In the genomic region with DNA sequence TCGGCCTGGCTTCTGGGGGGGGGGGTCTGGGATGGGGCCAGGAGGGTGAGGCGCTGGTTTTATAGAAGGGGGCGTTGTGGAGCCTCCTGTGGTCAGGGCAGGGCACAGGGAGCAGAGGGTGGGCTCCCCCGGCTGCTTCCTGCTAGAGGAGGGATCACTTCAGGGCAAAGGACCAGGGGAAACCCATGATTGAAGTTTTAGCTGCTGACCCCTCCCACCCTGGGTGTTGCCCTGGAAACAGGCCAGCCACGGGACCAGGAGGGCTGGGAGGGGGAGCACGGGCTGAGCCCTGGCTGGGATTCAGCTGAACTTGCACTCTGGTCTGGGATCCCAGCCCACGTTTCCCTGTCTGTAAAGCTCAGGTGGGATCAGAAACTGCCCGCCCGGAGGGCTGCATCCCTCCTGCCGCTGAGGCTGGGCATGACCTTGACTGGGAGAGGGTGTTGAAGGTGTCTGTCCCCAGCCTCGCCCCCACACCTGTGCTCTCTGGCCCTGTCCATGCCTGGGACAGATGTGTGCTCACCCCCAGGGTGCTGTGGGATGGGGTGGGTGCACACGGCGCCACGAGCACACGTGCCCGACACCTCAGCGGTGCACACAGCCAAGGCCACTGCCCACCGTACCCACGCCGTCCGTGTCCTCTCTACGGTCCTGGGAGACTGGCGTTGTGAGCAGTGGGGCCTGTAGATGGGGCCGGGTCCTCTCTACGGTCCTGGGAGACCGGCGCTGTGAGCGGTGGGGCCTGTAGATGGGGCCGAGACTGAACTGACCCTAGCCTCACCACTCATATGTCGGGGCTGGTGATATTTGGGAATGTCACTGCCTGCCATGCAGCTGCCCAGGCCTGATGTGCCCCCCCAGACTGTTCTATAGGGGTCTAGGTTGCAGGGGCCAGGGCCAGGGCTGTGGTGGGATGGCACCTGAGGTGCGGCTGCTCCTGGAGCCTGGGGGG, we compare ENCODE assay signal across 9 cellular contexts. TPM values are rescaled to one million over a fixed set of nuclear protein-coding genes. Genes with fewer than 3 reads are reported as not detected.
A peak's percentile ranks its signal among the peaks of the same experiment; 100 is the strongest.
DNase-seq lines count a peak whose midpoint lies in the region; ATAC-seq, FAIRE-seq and TF ChIP-seq lines count a peak whose summit lies in the region.
"Had no signal": no experiment of that assay in that cellular context is flagged by ENCODE, and none has a peak within 500 bp of the region (broad histone marks: within the 10 kb centered on the region; RNA-seq: fewer than 3 reads in every experiment).

No MANE protein-coding gene starts in this region.

- TF ChIP-seq CTCF in Calu3 (IDR thresholded peaks at IDR 0.05; ENCODE audit: unreplicated experiment), result no peak
- TF ChIP-seq CTCF in NB4 (IDR thresholded peaks at IDR 0.05; ENCODE audit: low read depth, low read length), result no peak
- no peak for TF ChIP-seq CTCF in bronchial epithelial cell (IDR thresholded peaks at IDR 0.05; ENCODE audit: insufficient read depth, low read length, severe bottlenecking)

- intact Hi-C loops in Calu3 (cut with micrococcal nuclease; ENCODE audit: unreplicated experiment), result no loop called here

- no peak overlapping the region for H3K4me3 ChIP-seq in NB4 (ENCODE audit: low read depth, low read length)
- peak overlapping the region; percentile 4 for H3K4me3 ChIP-seq in bronchial epithelial cell (ENCODE audit: low read depth, low read length)

- peaks cover 21% of the 10 kb centered on the region for H3K4me1 Mint-ChIP-seq in Calu3 (ENCODE audit: low read depth, unreplicated experiment)

- no peaks in the 10 kb centered on the region for H3K27me3 ChIP-seq in bronchial epithelial cell (ENCODE audit: control insufficient read depth, insufficient read depth, low read length)

- H3K27me3 Mint-ChIP-seq in Calu3 (ENCODE audit: unreplicated experiment), result no peaks in the 10 kb centered on the region

- ATAC-seq in stimulated activated naive CD8-positive, alpha-beta T cell treated with anti-CD3 and anti-CD28 coated beads, Interleukin-15, Interleukin-2, amounts not matched to agents 100 U/mL and 50 U/mL, for 24 hours, result no peak
- ATAC-seq in GM18505 (IDR thresholded peaks at IDR 0.05; ENCODE audit: unreplicated experiment), result no peak

- H3K36me3 ChIP-seq in bronchial epithelial cell (ENCODE audit: control insufficient read depth, insufficient read depth, low read length), result peaks cover 11% of the 10 kb centered on the region

- H3K4me3 Mint-ChIP-seq in Calu3 (ENCODE audit: low read depth, unreplicated experiment), result peak overlapping the region; percentile 77

- CTCF ChIA-PET in Calu3 (lab: Charles Lee), result interaction anchor here (0.5 to 3.0 kb wide), 3 partner anchors 11 to 98 kb away, joined by 3 to 8 read pairs (median 6); a partner anchor contains a TSS

- DNase-seq in Calu3 (peak; percentile 62), NB4 (ENCODE audit: low read depth) (peak; percentile 65), bronchial epithelial cell (ENCODE audit: low read depth) (no peak), iris pigment epithelial cell (ENCODE audit: low read depth) (peak; percentile 82), T-helper 2 cell (no peak), NCI-H146 treated with DMSO at 0.1 percent for 48 hours (lab: John Stamatoyannopoulos, UW; ENCODE audit: unreplicated experiment) (no peak)
- peak; percentile 57 for DNase-seq in stimulated activated naive CD8-positive, alpha-beta T cell treated with anti-CD3 and anti-CD28 coated beads, Interleukin-15, Interleukin-2, amounts not matched to agents 100 U/mL and 50 U/mL, for 24 hours

- BruUV-seq in Calu3 (replicated peaks; lab: Mats Ljungman, UMichigan), result no TSS peak

- H3K9me3 Mint-ChIP-seq in Calu3 (ENCODE audit: low read depth, unreplicated experiment), result no peaks in the 10 kb centered on the region
- H3K9me3 Mint-ChIP-seq: IgD-negative memory B cell had no signal

- TF ChIP-seq POLR2A in NB4 (IDR thresholded peaks at IDR 0.05; ENCODE audit: extremely low read depth, insufficient read length) (no peak), GM18505 (IDR thresholded peaks at IDR 0.05; ENCODE audit: borderline replicate concordance, extremely low read depth, insufficient read depth, insufficient read length) (no peak)

- FAIRE-seq in bronchial epithelial cell (lab: Jason Lieb, UNC), result peak; percentile 72

- H3K36me3 Mint-ChIP-seq in Calu3 (ENCODE audit: insufficient read depth, unreplicated experiment), result peaks cover 50% of the 10 kb centered on the region
- H3K36me3 Mint-ChIP-seq: IgD-negative memory B cell had no signal

- no peak overlapping the region for H3K27ac Mint-ChIP-seq in Calu3 (ENCODE audit: unreplicated experiment)

RNA-seq across cellular contexts. Expression of a gene that starts 2.3 kb away (rescaled TPM):
- total RNA-seq in Calu3 (2022) (28.9 and 36.3 TPM in 2 replicates), bronchial epithelial cell (50.8 and 71.6 TPM in 2 replicates)

RNA-seq across cellular contexts. Expression of a gene that starts 2.6 kb away (rescaled TPM):
- total RNA-seq in Calu3 (2022), result 107 and 115 TPM in 2 replicates
- total RNA-seq in bronchial epithelial cell, result 8.7 and 51.6 TPM in 2 replicates

RNA-seq across cellular contexts. Expression of a gene that starts 12.2 kb away (rescaled TPM):
- total RNA-seq in Calu3 (2022) (472 and 482 TPM in 2 replicates), bronchial epithelial cell (321 and 324 TPM in 2 replicates)

RNA-seq across cellular contexts. Expression of a gene that starts 17.2 kb away (rescaled TPM):
- total RNA-seq in Calu3 (2022), result 33.4 and 35.3 TPM in 2 replicates
- total RNA-seq in bronchial epithelial cell, result 0.51 and 0.53 TPM in 2 replicates

RNA-seq across cellular contexts. Expression of a gene that starts 26.3 kb away (rescaled TPM):
- total RNA-seq in Calu3 (2022) (134 and 151 TPM in 2 replicates), bronchial epithelial cell (9.0 and 15.6 TPM in 2 replicates)

Comparison
In these comparisons a context has a peak if more than half of its experiments do, and no peak if none do; other contexts are left out.
1. DNase-seq: peak in Calu3 (single experiment), NB4 (single experiment), iris pigment epithelial cell (single experiment) and stimulated activated naive CD8-positive, alpha-beta T cell treated with anti-CD3 and anti-CD28 coated beads, Interleukin-15, Interleukin-2, amounts not matched to agents 100 U/mL and 50 U/mL, for 24 hours (single experiment); none in bronchial epithelial cell (single experiment), T-helper 2 cell (0 of 5) and NCI-H146 treated with DMSO at 0.1 percent for 48 hours (single experiment).